ENCODE assay signal across 25 cellular contexts in genomic region chr17:78694805-78695531, GRCh38.
DNase-seq lines count a peak whose midpoint lies in the region; ATAC-seq, FAIRE-seq and TF ChIP-seq lines count a peak whose summit lies in the region.
"Had no signal": no experiment of that assay in that cellular context is flagged by ENCODE, and none has a peak within 500 bp of the region (broad histone marks: within the 10 kb centered on the region; RNA-seq: fewer than 3 reads in every experiment).

No MANE protein-coding gene starts in this region.

- peak overlapping the region in 6 of 8 donors; percentile 0 to 86 (median 26) for H3K27ac Mint-ChIP-seq in CD8-positive, alpha-beta memory T cell
- H3K27ac Mint-ChIP-seq in activated B cell treated with CpG ODN at 0.5 μM for 24 hours (peak overlapping the region; percentile 80), natural killer cell (peak overlapping the region; percentile 47 to 67)

- POLR2A ChIA-PET in CD8-positive, alpha-beta memory T cell (lab: Charles Lee): no interaction called here
- POLR2A ChIA-PET in activated B cell treated with CpG ODN at 0.5 μM for 24 hours (lab: Charles Lee): interaction anchor here (0.5 to 6.8 kb wide), 8 partner anchors 9 to 737 kb away, joined by 3 to 67 read pairs (median 4); partner anchors contain the start of gene TNRC6C

- WGBS in stomach, 5 donors: 91 to 94% (median 92%) methylated on average over 16 of the region's 16 CpGs

- CTCF ChIA-PET in CD8-positive, alpha-beta memory T cell (lab: Charles Lee): no interaction called here
- CTCF ChIA-PET in activated B cell treated with CpG ODN at 0.5 μM for 24 hours (lab: Charles Lee): interaction anchor here (1.4 to 3.5 kb wide), 2 partner anchors 9 to 13 kb away, joined by 4 to 26 read pairs; no protein-coding TSS in a partner anchor

- peak overlapping the region in 1 of 7 donors; percentile 59 for H3K4me3 Mint-ChIP-seq in CD8-positive, alpha-beta memory T cell
- H3K4me3 Mint-ChIP-seq in activated B cell treated with CpG ODN at 0.5 μM for 24 hours: peak overlapping the region; percentile 66
- no peak overlapping the region for H3K4me3 Mint-ChIP-seq in natural killer cell

- H3K27me3 ChIP-seq in CD8-positive, alpha-beta memory T cell (ENCODE audit: insufficient read depth, low read length, poor library complexity, severe bottlenecking): no peaks in the 10 kb centered on the region
- no peaks in the 10 kb centered on the region for H3K27me3 ChIP-seq in stomach
- H3K27me3 ChIP-seq: ascending aorta, neutrophil had no signal

- peaks cover 81% of the 10 kb centered on the region for H3K36me3 ChIP-seq in CD8-positive, alpha-beta memory T cell (ENCODE audit: insufficient read depth, low read length)
- peaks cover 58 to 100% (median 97%) of the 10 kb centered on the region in 4 donors for H3K36me3 ChIP-seq in stomach

- peak; percentile 83 for FAIRE-seq in GM12892 (lab: Jason Lieb, UNC)

- no peaks in the 10 kb centered on the region for H3K4me1 ChIP-seq in CD8-positive, alpha-beta memory T cell (ENCODE audit: insufficient read depth, low read length)
- no peaks in the 10 kb centered on the region for H3K4me1 ChIP-seq in stomach
- H3K4me1 ChIP-seq: ascending aorta had no signal

- intact Hi-C loops in activated B cell treated with CpG ODN at 0.5 μM for 24 hours (cut with micrococcal nuclease): loop anchor here (1.0 kb wide), 1 partner anchor 11 kb away; no protein-coding TSS in a partner anchor
- intact Hi-C loops in natural killer cell (cut with micrococcal nuclease): no loop called here
- intact Hi-C loops in stomach (cut with DNase I; ENCODE audit: low total_unique reads): no loop called here

- TF ChIP-seq CTCF in activated B cell treated with CpG ODN at 0.5 μM for 24 hours (IDR thresholded peaks at IDR 0.05) (no peak), natural killer cell (IDR thresholded peaks at IDR 0.05) (no peak), stomach (IDR thresholded peaks at IDR 0.05) (no peak)

- no peaks in the 10 kb centered on the region for H3K9me3 Mint-ChIP-seq in CD8-positive, alpha-beta memory T cell
- H3K9me3 Mint-ChIP-seq in activated B cell treated with CpG ODN at 0.5 μM for 24 hours: no peaks in the 10 kb centered on the region
- H3K9me3 Mint-ChIP-seq in natural killer cell: no peaks in the 10 kb centered on the region
- H3K9me3 Mint-ChIP-seq: T-helper 1 cell treated with Interleukin-12 subunit alpha and Interleukin-12 subunit beta and Interleukin-4 antibody, amounts not matched to agents 30 μg/mL and 1 μg/mL, for 36 hours had no signal

- no peaks in the 10 kb centered on the region for H3K9me3 ChIP-seq in CD8-positive, alpha-beta memory T cell (ENCODE audit: low read length)
- H3K9me3 ChIP-seq in stomach: no peaks in the 10 kb centered on the region
- H3K9me3 ChIP-seq: ascending aorta, neutrophil, thoracic aorta had no signal

- no peak overlapping the region for H3K4me3 ChIP-seq in CD8-positive, alpha-beta memory T cell (ENCODE audit: low read length)
- H3K4me3 ChIP-seq in stomach: no peak overlapping the region
- H3K4me3 ChIP-seq: ascending aorta, thoracic aorta had no signal

- ATAC-seq in activated B cell treated with CpG ODN at 0.5 μM for 24 hours (ENCODE audit: low read depth) (peak; percentile 31), natural killer cell (no peak)
- ATAC-seq: left ventricle myocardium superior had no signal

- no peak for DNase-seq in CD8-positive, alpha-beta memory T cell
- DNase-seq in GM12892 (ENCODE audit: insufficient read length): no peak
- DNase-seq in activated B cell treated with CpG ODN at 0.5 μM for 24 hours: no peak
- no peak for DNase-seq in natural killer cell
- DNase-seq in stomach: no peak
- no peak for DNase-seq in NCI-H446 (lab: John Stamatoyannopoulos, UW)
- DNase-seq in NCI-H2227 (lab: John Stamatoyannopoulos, UW; ENCODE audit: unreplicated experiment): no peak
- DNase-seq: activated effector memory CD4-positive, alpha-beta T cell treated with Interleukin-2 at 50 U/mL for 16 hours; cerebellar nuclear complex; DND-41; effector memory CD4-positive, alpha-beta T cell; glutamatergic neuron; IMR-90; left ventricle myocardium superior; MM.1S; NCI-H1694; NCI-H774; stimulated activated CD4-positive, alpha-beta T cell treated with anti-CD3 and anti-CD28 coated beads, Interleukin-12 subunit alpha, Interleukin-12 subunit beta, amount 100 ng/mL, for 4 hours; stimulated activated CD8-positive, alpha-beta memory T cell treated with anti-CD3 and anti-CD28 coated beads, Interleukin-4, amount 100 ng/mL, for 48 hours; WERI-Rb-1 had no signal

- TF ChIP-seq POLR2A in GM12892 (IDR thresholded peaks at IDR 0.05; ENCODE audit: low read depth, low read length) (peak; percentile 52; the same call in 1 of the 2 replicates), stomach (IDR thresholded peaks at IDR 0.05) (no peak)

- no peak overlapping the region for H3K27ac ChIP-seq in CD8-positive, alpha-beta memory T cell (ENCODE audit: low read depth, low read length)
- H3K27ac ChIP-seq in stomach: no peak overlapping the region
- H3K27ac ChIP-seq: ascending aorta, HL-60, neutrophil, thoracic aorta, WERI-Rb-1 had no signal

- peaks cover 5 to 23% (median 11%) of the 10 kb centered on the region in 3 donors for H3K4me1 Mint-ChIP-seq in CD8-positive, alpha-beta memory T cell
- H3K4me1 Mint-ChIP-seq in activated B cell treated with CpG ODN at 0.5 μM for 24 hours (peaks cover 59% of the 10 kb centered on the region), natural killer cell (peaks cover 26 to 39% of the 10 kb centered on the region in 2 donors)

- TF ChIP-seq EP300 in stomach (IDR thresholded peaks at IDR 0.05): no peak

- H3K27me3 Mint-ChIP-seq in CD8-positive, alpha-beta memory T cell: no peaks in the 10 kb centered on the region
- no peaks in the 10 kb centered on the region for H3K27me3 Mint-ChIP-seq in activated B cell treated with CpG ODN at 0.5 μM for 24 hours
- no peaks in the 10 kb centered on the region for H3K27me3 Mint-ChIP-seq in natural killer cell (ENCODE audit: low read depth in 2 of 2)

- H3K36me3 Mint-ChIP-seq in CD8-positive, alpha-beta memory T cell: peaks cover 31 to 98% (median 50%) of the 10 kb centered on the region in 3 donors
- H3K36me3 Mint-ChIP-seq in activated B cell treated with CpG ODN at 0.5 μM for 24 hours (ENCODE audit: low read depth) (peaks cover 97% of the 10 kb centered on the region), natural killer cell (peaks cover 45% of the 10 kb centered on the region)

Comparison
In these comparisons a context has a peak if more than half of its experiments do, and no peak if none do; other contexts are left out.
1. H3K27ac Mint-ChIP-seq: peak in every context shown above with its lines; median percentile 80 in activated B cell treated with CpG ODN at 0.5 μM for 24 hours; 57 in natural killer cell; 26 in CD8-positive, alpha-beta memory T cell.